ENCODE assay signal across 22 cellular contexts in genomic region chr12:113077057-113077858, GRCh38. TPM values are rescaled to one million over a fixed set of nuclear protein-coding genes. Genes with fewer than 3 reads are reported as not detected.
DNase-seq lines count a peak whose midpoint lies in the region; ATAC-seq, FAIRE-seq and TF ChIP-seq lines count a peak whose summit lies in the region.
"Had no signal": no experiment of that assay in that cellular context is flagged by ENCODE, and none has a peak within 500 bp of the region (broad histone marks: within the 10 kb centered on the region; RNA-seq: fewer than 3 reads in every experiment).

No MANE protein-coding gene starts in this region.

- H3K9ac ChIP-seq in H1 (replicated peaks in 1 of 4; ENCODE audit: extremely low read depth in 1 of 4, low read depth in 3 of 4, low read length in 3 of 4) = no peak overlapping the region

- no peaks in the 10 kb centered on the region for H3F3A ChIP-seq in GM23338 (replicated peaks; ENCODE audit: low read depth)

- no peaks in the 10 kb centered on the region for H3K79me1 ChIP-seq in H1 (ENCODE audit: low read depth, low read length)

- TF ChIP-seq RAD21 in H1 (IDR thresholded peaks at IDR 0.05 in 1 of 2, conservative IDR thresholded peaks at IDR 0.05 in 1 of 2; ENCODE audit: low read depth in 2 of 2, low read length in 2 of 2) = no peak

- H3K27ac ChIP-seq in GM23338 (ENCODE audit: low read depth) (no peak overlapping the region), H1 (ENCODE audit: low read depth, low read length) (no peak overlapping the region), dorsolateral prefrontal cortex (peak overlapping the region in 1 of 59 donors; percentile 59)
- H3K27ac ChIP-seq: RWPE1 had no signal

- H3K23me2 ChIP-seq in H1 (ENCODE audit: low read depth, low read length) = peaks cover 4% of the 10 kb centered on the region; the same call in 1 of the 2 replicates

- H2BK12ac ChIP-seq in H1 (ENCODE audit: low read depth, low read length) = peak overlapping the region; percentile 77

- FAIRE-seq in H1 (lab: Jason Lieb, UNC) = no peak

- TF ChIP-seq CTCF in GM23338 (conservative IDR thresholded peaks at IDR 0.05; ENCODE audit: low read depth in 2 of 2) (no peak), H1 (IDR thresholded peaks at IDR 0.05; ENCODE audit: control extremely low read depth in 1 of 3, insufficient read depth in 1 of 3, low read depth in 1 of 3, low read length in 3 of 3) (no peak), dorsolateral prefrontal cortex (IDR thresholded peaks at IDR 0.05 in 54 of 56, conservative IDR thresholded peaks at IDR 0.05 in 2 of 56; ENCODE audit: low read depth in 1 of 56, partially characterized antibody in 56 of 56) (no peak)

- POLR2A ChIA-PET in H1 (lab: Charles Lee; ENCODE audit: partially characterized antibody) = no interaction called here

- ATAC-seq in GM23338 (peak; percentile 62), GM21737 (IDR thresholded peaks at IDR 0.05; ENCODE audit: unreplicated experiment) (no peak)
- ATAC-seq in activated T-helper 17 cell treated with anti-CD3 and anti-CD28 coated beads, Interleukin-2, amount 50 U/mL, for 72 hours (replicated peaks) = no peak
- ATAC-seq: activated CD4-positive, CD25-positive, alpha-beta regulatory T cell treated with anti-CD3 and anti-CD28 coated beads, Interleukin-2, amount 50 U/mL, for 24 hours; activated T-cell treated with anti-CD3 and anti-CD28 coated beads, Interleukin-2, amount 50 U/mL, for 72 hours; mucosa of descending colon; SK-N-SH treated with all-trans-retinoic acid at 6 μM for 48 hours had no signal

- no peak overlapping the region for H2AK5ac ChIP-seq in H1 (ENCODE audit: low read depth, low read length)

- H3K4me2 ChIP-seq in GM23338 = peak overlapping the region; percentile 82
- H3K4me2 ChIP-seq in H1 (ENCODE audit: insufficient read depth in 1 of 2, low read depth in 2 of 2, low read length in 2 of 2) = peak overlapping the region; percentile 77 to 88

- peak overlapping the region; percentile 37; the same call in 1 of the 2 replicates for H4K8ac ChIP-seq in H1 (ENCODE audit: extremely low read depth, insufficient read depth, low read length)

- H3K36me3 ChIP-seq in GM23338 (ENCODE audit: insufficient read depth) = no peaks in the 10 kb centered on the region
- no peaks in the 10 kb centered on the region for H3K36me3 ChIP-seq in H1 (ENCODE audit: control insufficient read depth in 2 of 4, insufficient read depth in 4 of 4, low read length in 3 of 4)

- no peaks in the 10 kb centered on the region for H3K36me3 Mint-ChIP-seq in GM23338 (ENCODE audit: low read depth)
- peaks cover 22% of the 10 kb centered on the region for H3K36me3 Mint-ChIP-seq in activated T-helper 17 cell treated with anti-CD3 and anti-CD28 coated beads, Interleukin-2, amount 50 U/mL, for 72 hours (ENCODE audit: low read depth)
- no peaks in the 10 kb centered on the region for H3K36me3 Mint-ChIP-seq in activated CD4-positive, alpha-beta T cell treated with anti-CD3 and anti-CD28 coated beads, Interleukin-2, amount 10 ng/mL, durations not matched to agents 24 days and 14 days (ENCODE audit: low read depth)

- 0 out of 2 replicates have a peak overlapping the region, but pooled peaks have one; percentile 80 for H2BK20ac ChIP-seq in H1 (ENCODE audit: low read length)

- no peak overlapping the region for H3K56ac ChIP-seq in H1 (replicated peaks; ENCODE audit: insufficient read length, low read depth, low read length)

- H2AFZ ChIP-seq in GM23338 = peak overlapping the region; percentile 91
- H2AFZ ChIP-seq in H1 (ENCODE audit: low read length) = peak overlapping the region; percentile 97

- H3K4me3 Mint-ChIP-seq in GM23338 = peak overlapping the region; percentile 67
- H3K4me3 Mint-ChIP-seq in activated T-helper 17 cell treated with anti-CD3 and anti-CD28 coated beads, Interleukin-2, amount 50 U/mL, for 72 hours = no peak overlapping the region
- H3K4me3 Mint-ChIP-seq in activated CD4-positive, alpha-beta T cell treated with anti-CD3 and anti-CD28 coated beads, Interleukin-2, amount 10 ng/mL, durations not matched to agents 24 days and 14 days = no peak overlapping the region
- H3K4me3 Mint-ChIP-seq: activated naive CD8-positive, alpha-beta T cell; activated T-cell treated with anti-CD3 and anti-CD28 coated beads, Interleukin-2, amount 50 U/mL, for 72 hours; CD4-positive, alpha-beta T cell had no signal

- no peaks in the 10 kb centered on the region for H3K9me2 ChIP-seq in GM23338 (ENCODE audit: insufficient read depth)

- no peak overlapping the region for H3K23ac ChIP-seq in H1 (ENCODE audit: insufficient read length)

- WGBS in H1 (ENCODE audit: extremely low coverage in 1 of 2, insufficient coverage in 1 of 2, insufficient read length in 1 of 2, insufficient replicate concordance in 2 of 2, low coverage in 1 of 2, low lambda C conversion rate in 2 of 2, missing lambda C conversion rate in 1 of 2), 2 experiments = 9% methylated on average over 28 of the region's 70 CpGs; no CpG with 5 or more reads in 1 of the 2 experiments

- no peak overlapping the region for H4K5ac ChIP-seq in H1 (ENCODE audit: insufficient read length, low read depth, low read length)

- intact Hi-C loops in dorsolateral prefrontal cortex (cut with DNase I) = no loop called here
- intact Hi-C loops in activated CD4-positive, alpha-beta T cell treated with anti-CD3 and anti-CD28 coated beads, Interleukin-2, amount 10 ng/mL, durations not matched to agents 24 days and 14 days (cut with micrococcal nuclease) = no loop called here

- peaks cover 15% of the 10 kb centered on the region for H3K4me1 Mint-ChIP-seq in GM23338
- peaks cover 22% of the 10 kb centered on the region for H3K4me1 Mint-ChIP-seq in activated T-helper 17 cell treated with anti-CD3 and anti-CD28 coated beads, Interleukin-2, amount 50 U/mL, for 72 hours
- H3K4me1 Mint-ChIP-seq in activated CD4-positive, alpha-beta T cell treated with anti-CD3 and anti-CD28 coated beads, Interleukin-2, amount 10 ng/mL, durations not matched to agents 24 days and 14 days = peaks cover 5% of the 10 kb centered on the region

- TF ChIP-seq EP300 in H1 (IDR thresholded peaks at IDR 0.05; ENCODE audit: borderline replicate concordance in 1 of 2, low read depth in 2 of 2, low read length in 2 of 2) = no peak

- no peak overlapping the region for H3K18ac ChIP-seq in H1 (ENCODE audit: extremely low read depth, low read length)

- no peak for TF ChIP-seq POLR2A in H1 (IDR thresholded peaks at IDR 0.05; ENCODE audit: control extremely low read depth in 1 of 2, low read depth in 2 of 2, low read length in 2 of 2)

- H2BK15ac ChIP-seq in H1 (ENCODE audit: low read length) = peak overlapping the region; percentile 98; the same call in 1 of the 2 replicates

- H3K4ac ChIP-seq in H1 (replicated peaks; ENCODE audit: insufficient read length, low read depth, low read length) = no peak overlapping the region

- H3K79me2 ChIP-seq in GM23338 (replicated peaks; ENCODE audit: insufficient read depth) (no peaks in the 10 kb centered on the region), H1 (ENCODE audit: control insufficient read depth in 1 of 2, insufficient read depth in 2 of 2, low read length in 2 of 2) (no peaks in the 10 kb centered on the region)

- no peak overlapping the region for H3K14ac ChIP-seq in H1 (ENCODE audit: insufficient read length)

- H3K4me1 ChIP-seq in GM23338 (ENCODE audit: insufficient read depth) (no peaks in the 10 kb centered on the region), H1 (replicated peaks in 1 of 4; ENCODE audit: control insufficient read depth in 3 of 4, insufficient read depth in 4 of 4, low read length in 3 of 4) (peaks cover 0 to 2% (median under 1%) of the 10 kb centered on the region in 4 experiments; a peak in 2 of 7 replicates)

- DNase-seq in CD1c-positive myeloid dendritic cell (ENCODE audit: extremely low spot score) (peak; percentile 19), GM23338 (ENCODE audit: low spot score) (peak; percentile 48), H1 (ENCODE audit: low read depth in 1 of 2, low spot score in 2 of 2) (peak in 1 of 2 experiments; percentile 63), left kidney (ENCODE audit: low read depth, low spot score) (peak; percentile 46), dorsolateral prefrontal cortex (no peak)
- DNase-seq in activated CD4-positive, alpha-beta T cell treated with anti-CD3 and anti-CD28 coated beads, Interleukin-2, amount 10 ng/mL, durations not matched to agents 24 days and 14 days = no peak
- DNase-seq: activated T-cell treated with anti-CD3 and anti-CD28 coated beads, Interleukin-2, amount 50 U/mL, for 72 hours; CD4-positive, alpha-beta T cell; cerebellar nuclear complex; effector CD8-positive, alpha-beta T cell; mucosa of descending colon; NCI-H187; NK-92 treated with Interleukin-12 subunit alpha and Interleukin-12 subunit beta, amount 100 ng/mL, for 24 hours; occipital lobe; stimulated activated CD4-positive, alpha-beta T cell treated with anti-CD3 and anti-CD28 coated beads, Interleukin-12 subunit alpha, Interleukin-12 subunit beta, amount 100 ng/mL, for 4 hours; T1000 had no signal

- H4K20me1 ChIP-seq in GM23338 (replicated peaks; ENCODE audit: insufficient read depth) (0 out of 2 replicates have a peak, but pooled peaks cover 2% of the 10 kb centered on the region), H1 (replicated peaks in 1 of 2; ENCODE audit: control insufficient read depth in 1 of 2, insufficient read depth in 2 of 2, low read length in 2 of 2) (peaks cover 0 to 2% of the 10 kb centered on the region in 2 experiments)

- H2BK120ac ChIP-seq in H1 (replicated peaks; ENCODE audit: low read depth, low read length) = no peak overlapping the region

- no peak overlapping the region for H3K27ac Mint-ChIP-seq in GM23338
- no peak overlapping the region for H3K27ac Mint-ChIP-seq in activated T-helper 17 cell treated with anti-CD3 and anti-CD28 coated beads, Interleukin-2, amount 50 U/mL, for 72 hours
- H3K27ac Mint-ChIP-seq in activated CD4-positive, alpha-beta T cell treated with anti-CD3 and anti-CD28 coated beads, Interleukin-2, amount 10 ng/mL, durations not matched to agents 24 days and 14 days = no peak overlapping the region
- H3K27ac Mint-ChIP-seq: activated naive CD8-positive, alpha-beta T cell; activated T-cell treated with anti-CD3 and anti-CD28 coated beads, Interleukin-2, amount 50 U/mL, for 72 hours had no signal

- H3K27me3 Mint-ChIP-seq in GM23338 (ENCODE audit: insufficient read depth, low read depth, poor library complexity) = peaks cover 38% of the 10 kb centered on the region
- no peaks in the 10 kb centered on the region for H3K27me3 Mint-ChIP-seq in activated T-helper 17 cell treated with anti-CD3 and anti-CD28 coated beads, Interleukin-2, amount 50 U/mL, for 72 hours
- no peaks in the 10 kb centered on the region for H3K27me3 Mint-ChIP-seq in activated CD4-positive, alpha-beta T cell treated with anti-CD3 and anti-CD28 coated beads, Interleukin-2, amount 10 ng/mL, durations not matched to agents 24 days and 14 days
- H3K27me3 Mint-ChIP-seq: activated naive CD8-positive, alpha-beta T cell; CD4-positive, alpha-beta T cell had no signal

- H3K9me3 Mint-ChIP-seq in GM23338 = no peaks in the 10 kb centered on the region
- no peaks in the 10 kb centered on the region for H3K9me3 Mint-ChIP-seq in activated T-helper 17 cell treated with anti-CD3 and anti-CD28 coated beads, Interleukin-2, amount 50 U/mL, for 72 hours
- no peaks in the 10 kb centered on the region for H3K9me3 Mint-ChIP-seq in activated CD4-positive, alpha-beta T cell treated with anti-CD3 and anti-CD28 coated beads, Interleukin-2, amount 10 ng/mL, durations not matched to agents 24 days and 14 days
- H3K9me3 Mint-ChIP-seq: activated T-cell treated with anti-CD3 and anti-CD28 coated beads, Interleukin-2, amount 50 U/mL, for 72 hours; CD4-positive, alpha-beta T cell had no signal

- CTCF ChIA-PET in H1 (lab: Charles Lee; ENCODE audit: partially characterized antibody) = no interaction called here

- H3K27me3 ChIP-seq in GM23338 (ENCODE audit: insufficient read depth) (peaks cover 36% of the 10 kb centered on the region), H1 (replicated peaks in 1 of 4; ENCODE audit: control insufficient read depth in 3 of 4, extremely low read depth in 1 of 4, insufficient read depth in 3 of 4, low read length in 3 of 4) (peaks cover 16 to 23% (median 22%) of the 10 kb centered on the region in 4 experiments), dorsolateral prefrontal cortex (no peaks in the 10 kb centered on the region)

- H2BK5ac ChIP-seq in H1 (ENCODE audit: low read depth, low read length) = no peak overlapping the region; the same call in 1 of the 2 replicates

- no peaks in the 10 kb centered on the region for H3K9me3 ChIP-seq in H1 (ENCODE audit: insufficient read depth in 2 of 2, low read depth in 1 of 2, low read length in 1 of 2)
- H3K9me3 ChIP-seq: mucosa of descending colon had no signal

- H4K91ac ChIP-seq in H1 (replicated peaks; ENCODE audit: insufficient read length, low read length) = no peak overlapping the region

- H3K4me3 ChIP-seq in GM23338 (peak overlapping the region; percentile 64), H1 (ENCODE audit: extremely low read depth in 1 of 4, insufficient read depth in 2 of 4, low read depth in 3 of 4, low read length in 4 of 4) (peak overlapping the region; percentile 45 to 66 (median 52)), dorsolateral prefrontal cortex (peak overlapping the region in 3 of 59 donors; percentile 13 to 22 (median 20))
- H3K4me3 ChIP-seq: mucosa of descending colon had no signal

RNA-seq across cellular contexts. Expression of gene DTX1, which starts 20.7 kb away (rescaled TPM):
- total RNA-seq in GM23338 (2014; rRNA removed; shearing (Covaris generic)) = 4.7 and 9.0 TPM in 2 replicates
- polyA plus RNA-seq in GM23338 (2016; fragmentation: Nextera tagmentation; extraction: Ambion mirVana) (1.6 and 1.8 TPM in 2 replicates), H1 (2011; rRNA removed) (4.7 and 7.0 TPM in 2 replicates)
- total RNA-seq in H1 (2021; fragmentation: NEBNext Ultra II Directional; extraction: Animal tissue kit (Norgen Biotek cat#: 25700)) = 6.9 and 8.6 TPM in 2 replicates
- polyA plus RNA-seq in H1 (2011; cell fraction: cytosol; rRNA removed) = 5.3 TPM
- 7.4 TPM for polyA plus RNA-seq in H1 (2011; cell fraction: nucleus; rRNA removed)
- 4.1 to 7.7 TPM (median 6.1 TPM) in 4 replicates for polyA plus RNA-seq in H1 (2012, experiment 1 of 2)
- polyA plus RNA-seq in H1 (2012, experiment 2 of 2) = 6.5 TPM
- polyA plus RNA-seq in H1 (2013, experiment 1 of 2) = 4.9 TPM
- 4.6 TPM for polyA plus RNA-seq in H1 (2013, experiment 2 of 2)
- polyA minus RNA-seq in H1 (2011; rRNA and poly(A)+ RNA removed) = 3.0 and 3.6 TPM in 2 replicates
- 5.7 TPM for polyA minus RNA-seq in H1 (2011; cell fraction: cytosol; rRNA and poly(A)+ RNA removed)
- 3.8 TPM for polyA minus RNA-seq in H1 (2011; cell fraction: nucleus; rRNA and poly(A)+ RNA removed)
- 100 to 1,000 TPM in 1 of 120 experiments, 10 to 100 TPM in 119; 24.5 to 108 (median 51.0) TPM for total RNA-seq in dorsolateral prefrontal cortex
- 10 to 100 TPM; 13.2 to 17.4 TPM for total RNA-seq in activated T-helper 17 cell treated with anti-CD3 and anti-CD28 coated beads, Interleukin-2, amount 50 U/mL, for 72 hours
- 0.09 and 0.21 TPM in 2 replicates for total RNA-seq in activated CD4-positive, alpha-beta T cell treated with anti-CD3 and anti-CD28 coated beads, Interleukin-2, amount 10 ng/mL, durations not matched to agents 24 days and 14 days

RNA-seq across cellular contexts. Expression of gene RASAL1, which starts 58.3 kb away (rescaled TPM):
- total RNA-seq in GM23338 (2014; rRNA removed; shearing (Covaris generic)) = 5.4 and 8.2 TPM in 2 replicates
- polyA plus RNA-seq in GM23338 (2016; fragmentation: Nextera tagmentation; extraction: Ambion mirVana) = 2.6 and 2.7 TPM in 2 replicates
- total RNA-seq in H1 (2021; fragmentation: NEBNext Ultra II Directional; extraction: Animal tissue kit (Norgen Biotek cat#: 25700)) = 5.0 and 6.4 TPM in 2 replicates
- 3.7 and 5.9 TPM in 2 replicates for polyA plus RNA-seq in H1 (2011; rRNA removed)
- polyA plus RNA-seq in H1 (2011; cell fraction: cytosol; rRNA removed) = 5.3 TPM
- polyA plus RNA-seq in H1 (2011; cell fraction: nucleus; rRNA removed) = 11.4 TPM
- 2.7 to 5.6 TPM (median 4.5 TPM) in 4 replicates for polyA plus RNA-seq in H1 (2012, experiment 1 of 2)
- polyA plus RNA-seq in H1 (2012, experiment 2 of 2) = 3.6 TPM
- polyA plus RNA-seq in H1 (2013, experiment 1 of 2) = 2.6 TPM
- 2.9 TPM for polyA plus RNA-seq in H1 (2013, experiment 2 of 2)
- polyA minus RNA-seq in H1 (2011; rRNA and poly(A)+ RNA removed) = 2.3 and 3.4 TPM in 2 replicates
- 2.6 TPM for polyA minus RNA-seq in H1 (2011; cell fraction: cytosol; rRNA and poly(A)+ RNA removed)
- polyA minus RNA-seq in H1 (2011; cell fraction: nucleus; rRNA and poly(A)+ RNA removed) = 6.4 TPM
- total RNA-seq in dorsolateral prefrontal cortex = 10 to 100 TPM; 17.0 to 95.6 (median 38.8) TPM
- total RNA-seq in activated T-helper 17 cell treated with anti-CD3 and anti-CD28 coated beads, Interleukin-2, amount 50 U/mL, for 72 hours = 10 to 100 TPM in 1 of 2 donors, 1 to 10 TPM in 1; 1.0 to 21.3 TPM
- total RNA-seq in activated CD4-positive, alpha-beta T cell treated with anti-CD3 and anti-CD28 coated beads, Interleukin-2, amount 10 ng/mL, durations not matched to agents 24 days and 14 days = 0.52 and 1.1 TPM in 2 replicates

Comparison
In these comparisons a context has a peak if more than half of its experiments do, and no peak if none do; other contexts are left out.
1. DNase-seq: peak in CD1c-positive myeloid dendritic cell (single experiment), GM23338 (single experiment) and left kidney (single experiment); none in dorsolateral prefrontal cortex (0 of 10) and activated CD4-positive, alpha-beta T cell treated with anti-CD3 and anti-CD28 coated beads, Interleukin-2, amount 10 ng/mL, durations not matched to agents 24 days and 14 days (single experiment).